Comparison of ENCODE assay signal across 1 cellular context in the genomic region with DNA sequence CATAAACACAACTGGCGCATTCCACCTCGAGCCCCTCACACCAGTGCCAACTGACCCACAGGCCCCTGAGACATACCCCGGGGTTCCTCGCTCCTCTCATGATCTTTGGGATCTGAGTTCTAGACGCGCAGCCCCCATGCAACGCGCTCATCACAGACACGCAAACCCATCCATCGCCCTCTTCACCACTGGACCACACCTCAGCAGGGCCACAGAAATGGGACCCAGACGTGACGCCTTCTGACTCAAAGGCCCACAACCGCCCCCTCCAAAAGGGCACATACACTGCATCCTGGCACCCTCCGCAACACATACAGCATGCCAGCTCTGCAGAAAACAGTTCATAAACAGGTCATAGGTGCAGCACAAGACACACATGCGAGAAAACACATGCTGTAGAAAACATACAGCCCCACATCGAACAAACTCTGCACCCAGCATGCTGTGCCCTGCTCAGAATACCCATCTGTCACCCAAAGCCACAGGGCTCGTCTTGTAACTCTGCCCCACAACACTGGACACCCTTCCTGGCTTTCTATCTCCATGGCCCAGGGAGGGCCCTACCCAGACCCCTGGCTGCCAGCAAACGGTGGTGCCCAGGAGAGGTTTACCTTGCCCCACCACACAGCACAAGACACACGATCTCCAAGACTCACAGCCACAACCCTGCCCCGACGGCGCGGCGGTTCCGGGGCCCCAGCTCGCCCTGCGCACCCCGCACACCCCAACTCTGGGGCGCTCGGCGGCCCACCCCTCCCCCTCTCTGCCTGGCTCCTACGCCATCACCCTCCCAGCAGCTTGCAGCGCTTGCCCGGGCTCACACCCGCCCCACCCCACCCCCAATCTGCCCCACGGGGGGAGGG.
TF ChIP-seq lines count a peak whose summit lies in the region.

No MANE protein-coding gene starts in this region.

TF ChIP-seq in SK-N-SH, 30 proteins besides CTCF, POLR2A, EP300 and RAD21:
- TF ChIP-seq MXI1 (IDR thresholded peaks at IDR 0.05; ENCODE audit: low read depth, low read length) (peak; percentile 32; the same call in 1 of the 2 replicates), CHD2 (IDR thresholded peaks at IDR 0.05; ENCODE audit: low read length, partially characterized antibody) (peak; percentile 44), EZH2phosphoT487 (IDR thresholded peaks at IDR 0.05; ENCODE audit: borderline replicate concordance, low read depth) (no peak)
